ENCODE assay signal across 1 cellular context in genomic region chr14:100238419-100239199, GRCh38.
TF ChIP-seq lines count a peak whose summit lies in the region.

Gene YY1, plus strand, starts transcription at chr14:100239144. Its CDS starts 101 bp downstream, at chr14:100239245.

TF ChIP-seq in GM12878, 131 proteins besides CTCF, POLR2A, EP300 and RAD21 (continued from another document and continues in another):
- TF ChIP-seq BHLHE40 (IDR thresholded peaks at IDR 0.05; ENCODE audit: borderline replicate concordance in 1 of 2, low read depth in 2 of 2, low read length in 1 of 2), result peak; percentile 23 to 89; a peak in 3 of 4 replicates
- TF ChIP-seq ZNF687 (IDR thresholded peaks at IDR 0.05), result no peak; the same call in 1 of the 2 replicates
- 0 out of 2 replicates have a peak, but pooled peaks have one; percentile 34 for TF ChIP-seq TAF1 (IDR thresholded peaks at IDR 0.05; ENCODE audit: borderline replicate concordance, low read depth, low read length)
- peak; percentile 5 for TF ChIP-seq FOS (IDR thresholded peaks at IDR 0.05; ENCODE audit: borderline replicate concordance, extremely low read depth, insufficient read length)
- TF ChIP-seq RAD51 (IDR thresholded peaks at IDR 0.05), result no peak
- TF ChIP-seq WRNIP1 (IDR thresholded peaks at IDR 0.05; ENCODE audit: borderline replicate concordance, low read depth, low read length), result no peak
- peak; percentile 79; the same call in 1 of the 2 replicates for TF ChIP-seq MXI1 (IDR thresholded peaks at IDR 0.05; ENCODE audit: low read depth, low read length)
- TF ChIP-seq TCF7 (IDR thresholded peaks at IDR 0.05; ENCODE audit: borderline replicate concordance), result no peak
- no peak for TF ChIP-seq BCL11A (IDR thresholded peaks at IDR 0.05; ENCODE audit: low read depth, low read length)
- peak; percentile 70 for TF ChIP-seq CREB1 (IDR thresholded peaks at IDR 0.05; ENCODE audit: low read depth)
- TF ChIP-seq EZH2 (IDR thresholded peaks at IDR 0.05; ENCODE audit: borderline replicate concordance, control insufficient read depth, low read depth, low read length), result no peak
- 0 out of 4 replicates have a peak, but pooled peaks of 1 of the 2 experiments have one; percentile 5 for TF ChIP-seq SRF (IDR thresholded peaks at IDR 0.05; ENCODE audit: low read depth in 2 of 2, low read length in 2 of 2)
- TF ChIP-seq SREBF2 (IDR thresholded peaks at IDR 0.05; ENCODE audit: low read length), result no peak
- TF ChIP-seq SREBF1 (IDR thresholded peaks at IDR 0.05; ENCODE audit: low read length), result no peak
- TF ChIP-seq GABPA (IDR thresholded peaks at IDR 0.05; ENCODE audit: low read depth), result no peak
- no peak for TF ChIP-seq ZNF592 (IDR thresholded peaks at IDR 0.05)
- TF ChIP-seq NFYA (IDR thresholded peaks at IDR 0.05; ENCODE audit: borderline replicate concordance, low read depth, low read length), result no peak
- TF ChIP-seq EGR1 (IDR thresholded peaks at IDR 0.05; ENCODE audit: borderline replicate concordance in 1 of 2, low read depth in 2 of 2, low read length in 2 of 2), result peak in 1 of 2 experiments; percentile 44; a peak in 1 of 3 replicates
- peak; percentile 39; the same call in 1 of the 2 replicates for TF ChIP-seq RUNX3 (IDR thresholded peaks at IDR 0.05; ENCODE audit: low read length)
- no peak for TF ChIP-seq SKIL (IDR thresholded peaks at IDR 0.05; ENCODE audit: low read depth, poor library complexity, severe bottlenecking)
- no peak for TF ChIP-seq SMC3 (IDR thresholded peaks at IDR 0.05; ENCODE audit: borderline replicate concordance, low read length)
- no peak for TF ChIP-seq MTA2 (IDR thresholded peaks at IDR 0.05; ENCODE audit: low read depth)
- peak; percentile 68; the same call in 1 of the 2 replicates for TF ChIP-seq RB1 (IDR thresholded peaks at IDR 0.05; ENCODE audit: borderline replicate concordance)
- TF ChIP-seq ETV6 (conservative IDR thresholded peaks at IDR 0.05 in 1 of 2, IDR thresholded peaks at IDR 0.05 in 1 of 2; ENCODE audit: borderline replicate concordance in 1 of 2, low read depth in 1 of 2), result no peak
- TF ChIP-seq MAX (IDR thresholded peaks at IDR 0.05; ENCODE audit: low read depth, low read length), result no peak
- no peak for TF ChIP-seq ESRRA (IDR thresholded peaks at IDR 0.05; ENCODE audit: low read length)
- TF ChIP-seq RBBP5 (conservative IDR thresholded peaks at IDR 0.05), result no peak
- no peak for TF ChIP-seq MLLT1 (IDR thresholded peaks at IDR 0.05)
- peak; percentile 75 for TF ChIP-seq HDGF (IDR thresholded peaks at IDR 0.05)
- TF ChIP-seq SIN3A (IDR thresholded peaks at IDR 0.05; ENCODE audit: low read depth, low read length), result 0 out of 2 replicates have a peak, but pooled peaks have one; percentile 19
- TF ChIP-seq CHD2 (IDR thresholded peaks at IDR 0.05; ENCODE audit: borderline replicate concordance, low read depth, low read length), result peak; percentile 99
- no peak for TF ChIP-seq CBX5 (IDR thresholded peaks at IDR 0.05; ENCODE audit: low read depth)
- TF ChIP-seq FOXM1 (IDR thresholded peaks at IDR 0.05; ENCODE audit: low read depth, low read length), result no peak
- no peak for TF ChIP-seq JUND (IDR thresholded peaks at IDR 0.05; ENCODE audit: low read depth, low read length)
- no peak for TF ChIP-seq GATAD2B (conservative IDR thresholded peaks at IDR 0.05; ENCODE audit: low read depth)
- TF ChIP-seq CHD1 (IDR thresholded peaks at IDR 0.05; ENCODE audit: low read depth, low read length), result no peak
- 0 out of 2 replicates have a peak, but pooled peaks have one; percentile 77 for TF ChIP-seq NKRF (conservative IDR thresholded peaks at IDR 0.05)
- no peak for TF ChIP-seq HSF1 (IDR thresholded peaks at IDR 0.05; ENCODE audit: low read depth, low read length)
- TF ChIP-seq SUPT20H (IDR thresholded peaks at IDR 0.05; ENCODE audit: borderline replicate concordance, control insufficient read depth, low read depth, low read length), result no peak
- TF ChIP-seq RCOR1 (conservative IDR thresholded peaks at IDR 0.05; ENCODE audit: low read depth, low read length), result peak; percentile 90; the same call in 1 of the 2 replicates
- no peak for TF ChIP-seq PBX3 (IDR thresholded peaks at IDR 0.05; ENCODE audit: insufficient replicate concordance, low read depth, low read length)
- TF ChIP-seq NR2C1 (IDR thresholded peaks at IDR 0.05), result no peak
- TF ChIP-seq TCF3 (IDR thresholded peaks at IDR 0.05; ENCODE audit: borderline replicate concordance, insufficient read depth, low read depth, low read length), result 0 out of 2 replicates have a peak, but pooled peaks have one; percentile 28
- TF ChIP-seq SPI1 (IDR thresholded peaks at IDR 0.05; ENCODE audit: borderline replicate concordance, insufficient read depth, low read depth, low read length), result no peak
- no peak for TF ChIP-seq ATF2 (IDR thresholded peaks at IDR 0.05; ENCODE audit: low read length)
